Comparison of ENCODE assay signal across 8 cellular contexts in genomic region chr11:44632466-44633123, GRCh38.
DNase-seq lines count a peak whose midpoint lies in the region; ATAC-seq and TF ChIP-seq lines count a peak whose summit lies in the region.

No MANE protein-coding gene starts in this region.

- peaks cover 8 to 23% of the 10 kb centered on the region in 2 donors for H3K27me3 Mint-ChIP-seq in T-cell
- H3K27me3 Mint-ChIP-seq in neural crest cell (ENCODE audit: low read depth): no peaks in the 10 kb centered on the region

- POLR2A ChIA-PET in T-cell (lab: Charles Lee): no interaction called here

- DNase-seq in SKM-1 treated with dmso at 0.1 percent for 144 hours (lab: John Stamatoyannopoulos, UW; ENCODE audit: unreplicated experiment) (peak; percentile 23), SKM-1 (lab: John Stamatoyannopoulos, UW; ENCODE audit: unreplicated experiment) (no peak), T-cell (peak in 6 of 34 experiments; percentile 13 to 42 (median 24)), erythroblast (lab: John Stamatoyannopoulos, UW) (peak; percentile 49 to 55), neural crest cell (ENCODE audit: low read depth, low spot score) (peak; percentile 35), epidermal melanocyte (ENCODE audit: insufficient read length, low spot score) (no peak), NCI-H2081 (lab: John Stamatoyannopoulos, UW) (no peak)

- H3K9me3 Mint-ChIP-seq in T-cell (no peaks in the 10 kb centered on the region), neural crest cell (no peaks in the 10 kb centered on the region)

- peak in 3 of 4 experiments; percentile 37 to 64 (median 38) for ATAC-seq in T-cell (replicated peaks in 1 of 4)
- no peak for ATAC-seq in HG03520 (IDR thresholded peaks at IDR 0.05; ENCODE audit: unreplicated experiment)

- H3K36me3 Mint-ChIP-seq in T-cell (no peaks in the 10 kb centered on the region), neural crest cell (ENCODE audit: low read depth) (no peaks in the 10 kb centered on the region)

- H3K27ac Mint-ChIP-seq in T-cell: no peak overlapping the region
- H3K27ac Mint-ChIP-seq in neural crest cell (ENCODE audit: unreplicated experiment): peak overlapping the region; percentile 46

- no peak for TF ChIP-seq POLR2A in erythroblast (IDR thresholded peaks at IDR 0.05; ENCODE audit: low read length)

- no peak overlapping the region for H3K4me3 Mint-ChIP-seq in T-cell
- no peak overlapping the region for H3K4me3 Mint-ChIP-seq in neural crest cell

- H3K4me1 Mint-ChIP-seq in T-cell: peaks cover 8 to 17% (median 17%) of the 10 kb centered on the region in 3 donors
- peaks cover 47% of the 10 kb centered on the region for H3K4me1 Mint-ChIP-seq in neural crest cell

- CTCF ChIA-PET in T-cell (lab: Charles Lee): no interaction called here

- peak; percentile 48 for TF ChIP-seq CTCF in neural crest cell (conservative IDR thresholded peaks at IDR 0.05)

Comparison
In these comparisons a context has a peak if more than half of its experiments do, and no peak if none do; other contexts are left out.
1. DNase-seq: peak in SKM-1 treated with dmso at 0.1 percent for 144 hours (single experiment), erythroblast (2 of 2) and neural crest cell (single experiment); none in SKM-1 (single experiment), epidermal melanocyte (single experiment) and NCI-H2081 (0 of 2).